Comparison of ENCODE assay signal across 19 cellular contexts in the genomic region with DNA sequence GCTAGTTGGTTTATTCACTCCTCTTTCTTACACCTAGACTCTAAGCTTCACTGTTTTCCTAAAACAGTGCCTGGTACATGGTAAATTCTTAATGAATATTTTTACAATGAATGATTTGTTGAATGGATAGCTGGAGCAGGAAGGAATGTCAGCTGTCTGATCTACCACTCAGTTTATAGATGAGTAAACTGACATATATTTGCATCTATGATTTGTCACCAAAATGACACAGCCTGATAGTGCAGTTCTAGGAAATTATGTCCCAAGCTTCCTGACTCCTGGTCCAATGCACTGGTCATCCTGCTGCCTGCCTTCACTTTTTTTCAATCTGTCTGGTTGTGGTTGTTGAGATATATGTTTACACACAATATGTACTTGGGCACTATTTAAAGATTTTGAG.
DNase-seq lines count a peak whose midpoint lies in the region; ATAC-seq, FAIRE-seq and TF ChIP-seq lines count a peak whose summit lies in the region.
"Had no signal": no experiment of that assay in that cellular context is flagged by ENCODE, and none has a peak within 500 bp of the region (broad histone marks: within the 10 kb centered on the region; RNA-seq: fewer than 3 reads in every experiment).

No MANE protein-coding gene starts in this region.

- TF ChIP-seq EP300 in A549 (IDR thresholded peaks at IDR 0.05), result no peak

- H3K4me1 ChIP-seq in A549 (peaks cover 47% of the 10 kb centered on the region), keratinocyte (ENCODE audit: control insufficient read depth, extremely low read depth, insufficient read depth, low read length) (peaks cover 44% of the 10 kb centered on the region), GM23338 (ENCODE audit: insufficient read depth) (no peaks in the 10 kb centered on the region)
- H3K4me1 ChIP-seq: esophagus muscularis mucosa, testis had no signal

- no peak overlapping the region for H2AFZ ChIP-seq in keratinocyte (ENCODE audit: control insufficient read depth, low read length)
- H2AFZ ChIP-seq in GM23338, result no peak overlapping the region
- H2AFZ ChIP-seq: hepatocyte had no signal

- H3K36me3 Mint-ChIP-seq in GM23338 (ENCODE audit: low read depth), result no peaks in the 10 kb centered on the region
- H3K36me3 Mint-ChIP-seq: activated naive CD8-positive, alpha-beta T cell; WTC11 had no signal

- no peak for TF ChIP-seq POLR2A in A549 (IDR thresholded peaks at IDR 0.05; ENCODE audit: low read length)

- H3K27ac Mint-ChIP-seq in GM23338, result no peak overlapping the region
- H3K27ac Mint-ChIP-seq: activated naive CD8-positive, alpha-beta T cell; T-helper 1 cell treated with Interleukin-12 subunit alpha and Interleukin-12 subunit beta and Interleukin-4 antibody, amounts not matched to agents 30 μg/mL and 1 μg/mL, for 36 hours; WTC11 had no signal

- ATAC-seq in A549, result peak; percentile 36 to 71; a peak in 4 of 6 replicates
- no peak for ATAC-seq in GM19463 (IDR thresholded peaks at IDR 0.05; ENCODE audit: unreplicated experiment)
- no peak for ATAC-seq in GM23338
- ATAC-seq: WTC11 had no signal

- H3K4me3 ChIP-seq in A549 (no peak overlapping the region), keratinocyte (ENCODE audit: control insufficient read depth in 2 of 3, extremely low read depth in 1 of 3, insufficient read depth in 2 of 3, low read depth in 1 of 3, low read length in 3 of 3) (no peak overlapping the region), GM23338 (no peak overlapping the region)
- H3K4me3 ChIP-seq: esophagus muscularis mucosa, hepatocyte, testis had no signal

- DNase-seq in A549 (ENCODE audit: low read depth in 1 of 2, low spot score in 1 of 2) (peak in 1 of 2 experiments; percentile 3), HT1080 (ENCODE audit: low read depth) (peak; percentile 57), amniotic epithelial cell (ENCODE audit: low read depth) (peak; percentile 44), keratinocyte (ENCODE audit: low read depth, low spot score) (no peak), NCI-H2196 (lab: John Stamatoyannopoulos, UW; ENCODE audit: unreplicated experiment) (no peak), GM23338 (ENCODE audit: low spot score) (no peak)
- no peak for DNase-seq in activated T-cell treated with anti-CD3 and anti-CD28 coated beads, Interleukin-2, amount 50 U/mL, for 48 hours
- DNase-seq: central memory CD4-positive, alpha-beta T cell; DMS 273 treated with DMSO at 0.1 percent for 48 hours; NCI-H1694; NCI-H446; NK-92 treated with Interleukin-12 subunit alpha and Interleukin-12 subunit beta, amount 100 ng/mL, for 24 hours; testis had no signal

- CTCF ChIA-PET in A549 (lab: Yijun Ruan, JAX), result interaction anchor here (0.6 to 0.7 kb wide), 2 partner anchors 20 to 37 kb away, joined by 3 to 4 read pairs; no protein-coding TSS in a partner anchor

- POLR2A ChIA-PET in A549 (lab: Yijun Ruan, JAX), result no interaction called here

- dilution Hi-C loops in keratinocyte (cut with MboI; ENCODE audit: extremely low pct_ligation_motif_present, low sequenced_read_pairs), result no loop called here

- peaks cover 3% of the 10 kb centered on the region; the same call in 1 of the 3 replicates for H3K4me1 Mint-ChIP-seq in GM23338
- H3K4me1 Mint-ChIP-seq: WTC11 had no signal

- H3K36me3 ChIP-seq in keratinocyte (ENCODE audit: control insufficient read depth in 2 of 2, extremely low read depth in 1 of 2, insufficient read depth in 2 of 2, low read length in 2 of 2) (no peaks in the 10 kb centered on the region), GM23338 (ENCODE audit: insufficient read depth) (no peaks in the 10 kb centered on the region)
- H3K36me3 ChIP-seq: esophagus muscularis mucosa had no signal

- H3K79me2 ChIP-seq in keratinocyte (ENCODE audit: control insufficient read depth, insufficient read depth, low read length) (no peaks in the 10 kb centered on the region), GM23338 (replicated peaks; ENCODE audit: insufficient read depth) (no peaks in the 10 kb centered on the region)
- H3K79me2 ChIP-seq: hepatocyte had no signal

- TF ChIP-seq RAD21 in A549 (conservative IDR thresholded peaks at IDR 0.05 in 1 of 2, IDR thresholded peaks at IDR 0.05 in 1 of 2), result no peak

- FAIRE-seq in A549 (lab: Jason Lieb, UNC) (peak; percentile 28), keratinocyte (lab: Jason Lieb, UNC) (peak; percentile 20)

- no peaks in the 10 kb centered on the region for H3K9me1 ChIP-seq in keratinocyte (ENCODE audit: control insufficient read depth, extremely low read depth, insufficient read depth, low read length)

- H4K20me1 ChIP-seq in keratinocyte (ENCODE audit: control insufficient read depth, extremely low read depth, insufficient read depth, low read length), result no peaks in the 10 kb centered on the region
- H4K20me1 ChIP-seq in GM23338 (replicated peaks; ENCODE audit: insufficient read depth), result no peaks in the 10 kb centered on the region

- H3K4me2 ChIP-seq in A549, result peak overlapping the region; percentile 5; the same call in 1 of the 3 replicates
- peak overlapping the region; percentile 4 for H3K4me2 ChIP-seq in keratinocyte (ENCODE audit: control insufficient read depth, extremely low read depth, insufficient read depth, low read depth, low read length)
- H3K4me2 ChIP-seq in GM23338, result no peak overlapping the region
- H3K4me2 ChIP-seq: hepatocyte had no signal

- no peak overlapping the region for H3K9ac ChIP-seq in keratinocyte (ENCODE audit: control insufficient read depth, extremely low read depth, insufficient read depth, low read length)

- H3F3A ChIP-seq in GM23338 (replicated peaks; ENCODE audit: low read depth), result no peaks in the 10 kb centered on the region

- TF ChIP-seq CTCF in A549 (IDR thresholded peaks at IDR 0.05) (no peak), keratinocyte (optimal IDR thresholded peaks at IDR 0.05 in 1 of 3, IDR thresholded peaks at IDR 0.05 in 1 of 3, conservative IDR thresholded peaks at IDR 0.05 in 1 of 3; ENCODE audit: extremely low read depth in 1 of 3, insufficient read depth in 2 of 3, low read length in 3 of 3) (no peak), GM23338 (conservative IDR thresholded peaks at IDR 0.05; ENCODE audit: low read depth in 2 of 2) (no peak)

- no peaks in the 10 kb centered on the region for H3K9me3 Mint-ChIP-seq in GM23338
- H3K9me3 Mint-ChIP-seq: T-helper 1 cell treated with Interleukin-12 subunit alpha and Interleukin-12 subunit beta and Interleukin-4 antibody, amounts not matched to agents 30 μg/mL and 1 μg/mL, for 36 hours; WTC11 had no signal

- no peaks in the 10 kb centered on the region for H3K9me3 ChIP-seq in A549
- H3K9me3 ChIP-seq in keratinocyte (ENCODE audit: control insufficient read depth, low read depth, low read length), result no peaks in the 10 kb centered on the region
- H3K9me3 ChIP-seq: esophagus muscularis mucosa, testis had no signal

- no peaks in the 10 kb centered on the region for H3K27me3 ChIP-seq in keratinocyte (ENCODE audit: control insufficient read depth, extremely low read depth, insufficient read depth, low read length)
- H3K27me3 ChIP-seq in GM23338 (ENCODE audit: insufficient read depth), result no peaks in the 10 kb centered on the region
- H3K27me3 ChIP-seq: esophagus muscularis mucosa, hepatocyte, testis had no signal

- no peak overlapping the region for H3K4me3 Mint-ChIP-seq in GM23338
- H3K4me3 Mint-ChIP-seq: activated naive CD8-positive, alpha-beta T cell; T-helper 1 cell treated with Interleukin-12 subunit alpha and Interleukin-12 subunit beta and Interleukin-4 antibody, amounts not matched to agents 30 μg/mL and 1 μg/mL, for 36 hours; WTC11 had no signal

- H3K27me3 Mint-ChIP-seq in GM23338 (ENCODE audit: insufficient read depth, low read depth, poor library complexity), result no peaks in the 10 kb centered on the region
- H3K27me3 Mint-ChIP-seq: activated naive CD8-positive, alpha-beta T cell had no signal

- H3K27ac ChIP-seq in A549, result peak overlapping the region; percentile 2 to 58; a peak in 4 of 6 replicates
- H3K27ac ChIP-seq in keratinocyte (ENCODE audit: control insufficient read depth, insufficient read depth, low read length), result no peak overlapping the region
- H3K27ac ChIP-seq in GM23338 (ENCODE audit: low read depth), result no peak overlapping the region
- H3K27ac ChIP-seq: esophagus muscularis mucosa, hepatocyte, testis had no signal

- no peaks in the 10 kb centered on the region for H3K9me2 ChIP-seq in GM23338 (ENCODE audit: insufficient read depth)

TF ChIP-seq in A549, 52 proteins besides CTCF, POLR2A, EP300 and RAD21 (continues in another document):
- no peak for TF ChIP-seq HMGXB4 (CRISPR knock-in tag; IDR thresholded peaks at IDR 0.05; ENCODE audit: borderline replicate concordance)
- no peak for TF ChIP-seq FOSB (CRISPR knock-in tag; IDR thresholded peaks at IDR 0.05)
- TF ChIP-seq FOSL2 (IDR thresholded peaks at IDR 0.05), result no peak
- peak; percentile 25; the same call in 1 of the 2 replicates for TF ChIP-seq FOSL2 (CRISPR knock-in tag; IDR thresholded peaks at IDR 0.05)

TF ChIP-seq in GM23338, 12 proteins besides CTCF, POLR2A, EP300 and RAD21 (continues in another document):
- TF ChIP-seq ZNF114 (CRISPR knock-in tag; IDR thresholded peaks at IDR 0.05), result no peak
- no peak for TF ChIP-seq ZNF331 (CRISPR knock-in tag; IDR thresholded peaks at IDR 0.05; ENCODE audit: low read depth)
- TF ChIP-seq STAT1 (IDR thresholded peaks at IDR 0.05; ENCODE audit: unreplicated experiment), result no peak
- TF ChIP-seq CREB1 (CRISPR knock-in tag; IDR thresholded peaks at IDR 0.05; ENCODE audit: low read depth), result no peak
- TF ChIP-seq JUNB (IDR thresholded peaks at IDR 0.05; ENCODE audit: unreplicated experiment), result no peak
- TF ChIP-seq, protein P1, sequence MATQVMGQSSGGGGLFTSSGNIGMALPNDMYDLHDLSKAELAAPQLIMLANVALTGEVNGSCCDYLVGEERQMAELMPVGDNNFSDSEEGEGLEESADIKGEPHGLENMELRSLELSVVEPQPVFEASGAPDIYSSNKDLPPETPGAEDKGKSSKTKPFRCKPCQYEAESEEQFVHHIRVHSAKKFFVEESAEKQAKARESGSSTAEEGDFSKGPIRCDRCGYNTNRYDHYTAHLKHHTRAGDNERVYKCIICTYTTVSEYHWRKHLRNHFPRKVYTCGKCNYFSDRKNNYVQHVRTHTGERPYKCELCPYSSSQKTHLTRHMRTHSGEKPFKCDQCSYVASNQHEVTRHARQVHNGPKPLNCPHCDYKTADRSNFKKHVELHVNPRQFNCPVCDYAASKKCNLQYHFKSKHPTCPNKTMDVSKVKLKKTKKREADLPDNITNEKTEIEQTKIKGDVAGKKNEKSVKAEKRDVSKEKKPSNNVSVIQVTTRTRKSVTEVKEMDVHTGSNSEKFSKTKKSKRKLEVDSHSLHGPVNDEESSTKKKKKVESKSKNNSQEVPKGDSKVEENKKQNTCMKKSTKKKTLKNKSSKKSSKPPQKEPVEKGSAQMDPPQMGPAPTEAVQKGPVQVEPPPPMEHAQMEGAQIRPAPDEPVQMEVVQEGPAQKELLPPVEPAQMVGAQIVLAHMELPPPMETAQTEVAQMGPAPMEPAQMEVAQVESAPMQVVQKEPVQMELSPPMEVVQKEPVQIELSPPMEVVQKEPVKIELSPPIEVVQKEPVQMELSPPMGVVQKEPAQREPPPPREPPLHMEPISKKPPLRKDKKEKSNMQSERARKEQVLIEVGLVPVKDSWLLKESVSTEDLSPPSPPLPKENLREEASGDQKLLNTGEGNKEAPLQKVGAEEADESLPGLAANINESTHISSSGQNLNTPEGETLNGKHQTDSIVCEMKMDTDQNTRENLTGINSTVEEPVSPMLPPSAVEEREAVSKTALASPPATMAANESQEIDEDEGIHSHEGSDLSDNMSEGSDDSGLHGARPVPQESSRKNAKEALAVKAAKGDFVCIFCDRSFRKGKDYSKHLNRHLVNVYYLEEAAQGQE (IDR thresholded peaks at IDR 0.05; ENCODE audit: unreplicated experiment), result no peak

Comparison
In these comparisons a context has a peak if more than half of its experiments do, and no peak if none do; other contexts are left out.
1. ATAC-seq: peak in A549 (2 of 2); none in GM19463 (single experiment) and GM23338 (single experiment).
2. DNase-seq: peak in HT1080 (single experiment) and amniotic epithelial cell (single experiment); none in keratinocyte (single experiment), activated T-cell treated with anti-CD3 and anti-CD28 coated beads, Interleukin-2, amount 50 U/mL, for 48 hours (0 of 2), NCI-H2196 (single experiment) and GM23338 (single experiment).
3. H3K27ac ChIP-seq: peak in A549 (2 of 2); none in keratinocyte (single experiment) and GM23338 (single experiment).